Comparison of ENCODE assay signal across 10 cellular contexts in the genomic region with DNA sequence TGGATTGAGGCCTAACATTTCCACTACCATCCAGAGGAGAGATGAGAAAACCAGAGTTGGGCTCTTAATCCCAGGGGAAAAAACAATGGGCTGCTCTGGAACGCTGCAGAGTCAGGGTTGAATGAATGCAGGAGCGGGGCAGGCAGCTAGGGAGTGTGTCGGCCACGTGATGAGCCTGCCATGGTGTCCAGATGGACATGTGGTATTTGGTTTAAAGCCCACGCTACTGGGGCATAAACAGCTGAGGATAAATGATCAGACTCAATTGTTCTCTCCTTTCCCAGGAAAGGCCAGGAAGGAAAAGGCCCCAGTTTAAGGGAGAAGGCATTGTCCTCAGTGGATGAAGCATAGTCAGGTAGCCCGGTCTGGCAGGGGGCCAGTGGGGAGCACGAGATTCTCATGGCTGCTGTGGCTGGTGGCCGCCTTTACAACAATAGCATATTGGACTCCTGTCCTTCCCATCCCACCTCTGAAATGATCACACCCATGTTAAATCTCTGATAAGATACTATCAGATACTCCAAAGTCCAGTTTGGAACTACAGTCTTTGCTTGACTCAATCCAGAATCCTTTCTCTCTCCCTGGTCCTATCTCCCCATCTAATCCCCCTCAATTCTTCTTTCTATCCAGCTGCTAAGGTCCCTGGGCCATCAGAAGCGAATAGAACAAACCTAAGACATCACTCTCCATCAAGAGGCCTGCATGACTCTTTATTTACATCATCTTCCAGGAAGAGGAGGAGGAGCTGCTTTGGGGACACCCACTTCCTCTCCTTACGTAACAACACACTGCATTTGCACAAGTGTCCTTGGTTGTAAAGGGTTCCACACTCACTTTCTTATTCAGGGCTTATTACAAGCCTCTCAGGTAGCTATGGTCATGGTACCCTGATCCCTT. TPM values are rescaled to one million over a fixed set of nuclear protein-coding genes. Genes with fewer than 3 reads are reported as not detected.
DNase-seq lines count a peak whose midpoint lies in the region; TF ChIP-seq lines count a peak whose summit lies in the region.
"Had no signal": no experiment of that assay in that cellular context is flagged by ENCODE, and none has a peak within 500 bp of the region (broad histone marks: within the 10 kb centered on the region; RNA-seq: fewer than 3 reads in every experiment).

No MANE protein-coding gene starts in this region.

- H3K4me3 Mint-ChIP-seq in CD14-positive monocyte: no peak overlapping the region

- no peaks in the 10 kb centered on the region for H3K27me3 ChIP-seq in ascending aorta
- peaks cover 0 to 27% of the 10 kb centered on the region in 2 donors for H3K27me3 ChIP-seq in tibial artery
- H3K27me3 ChIP-seq: MG63 had no signal

- TF ChIP-seq CTCF in CD14-positive monocyte (IDR thresholded peaks at IDR 0.05) (no peak), ascending aorta (IDR thresholded peaks at IDR 0.05) (no peak), tibial artery (IDR thresholded peaks at IDR 0.05) (no peak)

- H3K9me3 Mint-ChIP-seq in CD14-positive monocyte: peaks cover 0 to 2% (median 0%) of the 10 kb centered on the region in 7 donors

- DNase-seq in CD14-positive monocyte (ENCODE audit: low spot score) (peak; percentile 66), LoVo (ENCODE audit: low spot score) (peak; percentile 12), mucosa of gallbladder (ENCODE audit: low spot score) (peak; percentile 87), ascending aorta (ENCODE audit: low spot score in 2 of 2) (no peak), DMS79 treated with DMSO at 0.1 percent for 48 hours (lab: John Stamatoyannopoulos, UW) (no peak), epidermal melanocyte (ENCODE audit: insufficient read length, low spot score) (no peak), tibial artery (no peak)
- DNase-seq: amniotic stem cell had no signal

- H3K4me3 ChIP-seq in ascending aorta (no peak overlapping the region), tibial artery (no peak overlapping the region)
- H3K4me3 ChIP-seq: MG63 had no signal

- no peaks in the 10 kb centered on the region for H3K4me1 ChIP-seq in ascending aorta
- peaks cover 0 to 5% (median 0%) of the 10 kb centered on the region in 4 donors for H3K4me1 ChIP-seq in tibial artery

- H3K36me3 ChIP-seq in ascending aorta (no peaks in the 10 kb centered on the region), tibial artery (no peaks in the 10 kb centered on the region)
- H3K36me3 ChIP-seq: MG63 had no signal

- H3K9me3 ChIP-seq in ascending aorta (no peaks in the 10 kb centered on the region), tibial artery (no peaks in the 10 kb centered on the region)
- H3K9me3 ChIP-seq: MG63 had no signal

- H3K27me3 Mint-ChIP-seq in CD14-positive monocyte (ENCODE audit: low read depth in 3 of 3): peaks cover 0 to 2% (median 0%) of the 10 kb centered on the region in 3 donors

- peaks cover 29% of the 10 kb centered on the region for H3K4me1 Mint-ChIP-seq in CD14-positive monocyte

- intact Hi-C loops in CD14-positive monocyte (cut with micrococcal nuclease) (no loop called here), ascending aorta (cut with DNase I) (no loop called here), tibial artery (cut with DNase I; ENCODE audit: low total_unique reads) (no loop called here)

- H3K27ac ChIP-seq in angular gyrus (ENCODE audit: low read depth, low read length): peak overlapping the region; percentile 93
- no peak overlapping the region for H3K27ac ChIP-seq in ascending aorta
- H3K27ac ChIP-seq in tibial artery: no peak overlapping the region

- H3K27ac Mint-ChIP-seq in CD14-positive monocyte: peak overlapping the region; percentile 24 to 89 (median 73)

- H3K36me3 Mint-ChIP-seq in CD14-positive monocyte: no peaks in the 10 kb centered on the region

RNA-seq across cellular contexts. Expression of a gene that starts 20.4 kb away (rescaled TPM):
- polyA plus RNA-seq in CD14-positive monocyte: not detected
- 328 TPM for total RNA-seq in mucosa of gallbladder
- 35.3 TPM for total RNA-seq in ascending aorta

Comparison
In these comparisons a context has a peak if more than half of its experiments do, and no peak if none do; other contexts are left out.
1. DNase-seq: peak in CD14-positive monocyte (single experiment), LoVo (single experiment) and mucosa of gallbladder (single experiment); none in ascending aorta (0 of 2), DMS79 treated with DMSO at 0.1 percent for 48 hours (single experiment), epidermal melanocyte (single experiment) and tibial artery (0 of 2).